Comparison of ENCODE assay signal across 8 cellular contexts in genomic region chr4:1723131-1723801, GRCh38. TPM values are rescaled to one million over a fixed set of nuclear protein-coding genes. Genes with fewer than 3 reads are reported as not detected.
DNase-seq lines count a peak whose midpoint lies in the region; ATAC-seq, FAIRE-seq and TF ChIP-seq lines count a peak whose summit lies in the region.

No MANE protein-coding gene starts in this region.

- DNase-seq in GM12892 (ENCODE audit: insufficient read length) (no peak), SKM-1 treated with dmso at 0.1 percent for 144 hours (lab: John Stamatoyannopoulos, UW; ENCODE audit: unreplicated experiment) (peak; percentile 31), NCI-H2227 treated with DMSO at 0.1 percent for 48 hours (lab: John Stamatoyannopoulos, UW) (no peak), NCI-H1694 (lab: John Stamatoyannopoulos, UW) (no peak), OCI-M2 (lab: John Stamatoyannopoulos, UW; ENCODE audit: unreplicated experiment) (no peak)
- peak; percentile 69 for DNase-seq in central memory CD4-positive, alpha-beta T cell

- TF ChIP-seq POLR2A in GM12892 (IDR thresholded peaks at IDR 0.05; ENCODE audit: low read depth, low read length): no peak

- no peak for ATAC-seq in HG03432 (IDR thresholded peaks at IDR 0.05; ENCODE audit: unreplicated experiment)

- peak; percentile 73 for FAIRE-seq in GM12892 (lab: Jason Lieb, UNC)

- H3K4me3 ChIP-seq in skin epidermis: peak overlapping the region in 5 of 7 experiments; percentile 5 to 71 (median 7)

- H3K27ac ChIP-seq in skin epidermis: peak overlapping the region in 19 of 21 experiments; percentile 0 to 97 (median 84)

RNA-seq across cellular contexts. Expression of gene TACC3, which starts 1.9 kb away (rescaled TPM):
- 40.1 TPM for polyA plus RNA-seq in GM12892 (2012; ENCODE audit: missing spikeins)

RNA-seq across cellular contexts. Expression of gene TMEM129, which starts 2.1 kb away (rescaled TPM):
- polyA plus RNA-seq in GM12892 (2012; ENCODE audit: missing spikeins): 7.7 TPM

RNA-seq across cellular contexts. Expression of gene SLBP, which starts 11.1 kb away (rescaled TPM):
- 122 TPM for polyA plus RNA-seq in GM12892 (2012; ENCODE audit: missing spikeins)

RNA-seq across cellular contexts. Expression of gene FAM53A, which starts 39.2 kb away (rescaled TPM):
- 0.53 TPM for polyA plus RNA-seq in GM12892 (2012; ENCODE audit: missing spikeins)

Comparison
In these comparisons a context has a peak if more than half of its experiments do, and no peak if none do; other contexts are left out.
1. DNase-seq: peak in SKM-1 treated with dmso at 0.1 percent for 144 hours (single experiment) and central memory CD4-positive, alpha-beta T cell (single experiment); none in GM12892 (single experiment), NCI-H2227 treated with DMSO at 0.1 percent for 48 hours (single experiment), NCI-H1694 (single experiment) and OCI-M2 (single experiment).